In the genomic region with DNA sequence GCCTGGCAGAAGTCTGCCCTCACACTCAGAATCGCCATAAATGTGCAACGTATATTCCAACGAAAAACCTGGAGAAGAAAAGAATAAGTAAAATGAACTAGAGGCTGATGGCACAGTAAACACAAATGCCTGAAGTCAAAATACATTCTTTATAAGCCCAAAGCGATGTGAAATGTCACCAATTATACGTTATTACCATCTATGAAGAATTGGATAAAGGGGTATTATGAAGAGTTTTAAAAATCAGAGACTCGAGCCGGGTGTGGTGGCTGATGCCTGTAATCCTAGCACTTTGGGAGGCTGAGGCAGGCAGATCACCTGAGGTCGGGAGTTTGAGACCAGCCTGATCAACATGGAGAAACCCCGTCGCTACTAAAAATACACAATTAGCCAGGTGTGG, we compare ENCODE assay signal across 1 cellular context.
A peak's percentile ranks its signal among the peaks of the same experiment; 100 is the strongest.
TF ChIP-seq lines count a peak whose summit lies in the region.

No MANE protein-coding gene starts in this region.

TF ChIP-seq in GM12878, 131 proteins besides CTCF, POLR2A, EP300 and RAD21:
- TF ChIP-seq, protein P1, sequence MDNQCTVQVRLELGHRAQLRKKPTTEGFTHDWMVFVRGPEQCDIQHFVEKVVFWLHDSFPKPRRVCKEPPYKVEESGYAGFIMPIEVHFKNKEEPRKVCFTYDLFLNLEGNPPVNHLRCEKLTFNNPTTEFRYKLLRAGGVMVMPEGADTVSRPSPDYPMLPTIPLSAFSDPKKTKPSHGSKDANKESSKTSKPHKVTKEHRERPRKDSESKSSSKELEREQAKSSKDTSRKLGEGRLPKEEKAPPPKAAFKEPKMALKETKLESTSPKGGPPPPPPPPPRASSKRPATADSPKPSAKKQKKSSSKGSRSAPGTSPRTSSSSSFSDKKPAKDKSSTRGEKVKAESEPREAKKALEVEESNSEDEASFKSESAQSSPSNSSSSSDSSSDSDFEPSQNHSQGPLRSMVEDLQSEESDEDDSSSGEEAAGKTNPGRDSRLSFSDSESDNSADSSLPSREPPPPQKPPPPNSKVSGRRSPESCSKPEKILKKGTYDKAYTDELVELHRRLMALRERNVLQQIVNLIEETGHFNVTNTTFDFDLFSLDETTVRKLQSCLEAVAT (IDR thresholded peaks at IDR 0.05) = 0 out of 2 replicates have a peak, but pooled peaks have one; percentile 28
- TF ChIP-seq, protein P2, sequence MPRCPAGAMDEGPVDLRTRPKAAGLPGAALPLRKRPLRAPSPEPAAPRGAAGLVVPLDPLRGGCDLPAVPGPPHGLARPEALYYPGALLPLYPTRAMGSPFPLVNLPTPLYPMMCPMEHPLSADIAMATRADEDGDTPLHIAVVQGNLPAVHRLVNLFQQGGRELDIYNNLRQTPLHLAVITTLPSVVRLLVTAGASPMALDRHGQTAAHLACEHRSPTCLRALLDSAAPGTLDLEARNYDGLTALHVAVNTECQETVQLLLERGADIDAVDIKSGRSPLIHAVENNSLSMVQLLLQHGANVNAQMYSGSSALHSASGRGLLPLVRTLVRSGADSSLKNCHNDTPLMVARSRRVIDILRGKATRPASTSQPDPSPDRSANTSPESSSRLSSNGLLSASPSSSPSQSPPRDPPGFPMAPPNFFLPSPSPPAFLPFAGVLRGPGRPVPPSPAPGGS (IDR thresholded peaks at IDR 0.05; ENCODE audit: borderline replicate concordance, insufficient read depth, low read depth, low read length, poor library complexity, severe bottlenecking) = no peak
- TF ChIP-seq, protein P3, sequence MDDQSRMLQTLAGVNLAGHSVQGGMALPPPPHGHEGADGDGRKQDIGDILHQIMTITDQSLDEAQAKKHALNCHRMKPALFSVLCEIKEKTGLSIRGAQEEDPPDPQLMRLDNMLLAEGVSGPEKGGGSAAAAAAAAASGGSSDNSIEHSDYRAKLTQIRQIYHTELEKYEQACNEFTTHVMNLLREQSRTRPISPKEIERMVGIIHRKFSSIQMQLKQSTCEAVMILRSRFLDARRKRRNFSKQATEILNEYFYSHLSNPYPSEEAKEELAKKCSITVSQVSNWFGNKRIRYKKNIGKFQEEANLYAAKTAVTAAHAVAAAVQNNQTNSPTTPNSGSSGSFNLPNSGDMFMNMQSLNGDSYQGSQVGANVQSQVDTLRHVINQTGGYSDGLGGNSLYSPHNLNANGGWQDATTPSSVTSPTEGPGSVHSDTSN (IDR thresholded peaks at IDR 0.05; ENCODE audit: insufficient replicate concordance, low read depth, low read length) = no peak
- no peak for TF ChIP-seq SIX5 (IDR thresholded peaks at IDR 0.05; ENCODE audit: low read depth, low read length, severe bottlenecking)
